Comparison of ENCODE assay signal across 1 cellular context in genomic region chr17:72972263-72972951, GRCh38.
TF ChIP-seq lines count a peak whose summit lies in the region.

No MANE protein-coding gene starts in this region.

TF ChIP-seq in HepG2, 621 proteins besides CTCF, POLR2A, EP300 and RAD21 (continues in another document):
- TF ChIP-seq ZNF513 (CRISPR knock-in tag; conservative IDR thresholded peaks at IDR 0.05) (no peak), MEIS2 (CRISPR knock-in tag; IDR thresholded peaks at IDR 0.05) (no peak), HNRNPUL1 (IDR thresholded peaks at IDR 0.05; ENCODE audit: low read depth, low read length) (no peak), ZNF510 (CRISPR knock-in tag; IDR thresholded peaks at IDR 0.05; ENCODE audit: low read depth) (no peak), RERE (CRISPR knock-in tag; IDR thresholded peaks at IDR 0.05; ENCODE audit: low read depth) (peak; percentile 99), ADNP (CRISPR knock-in tag; IDR thresholded peaks at IDR 0.05) (no peak), ZNF343 (CRISPR knock-in tag; IDR thresholded peaks at IDR 0.05) (0 out of 2 replicates have a peak, but pooled peaks have one; percentile 42), ZBTB3 (CRISPR knock-in tag; IDR thresholded peaks at IDR 0.05; ENCODE audit: borderline replicate concordance, low read depth) (no peak), ZNF12 (CRISPR knock-in tag; IDR thresholded peaks at IDR 0.05) (peak; percentile 53; the same call in 1 of the 2 replicates), HIC2 (CRISPR knock-in tag; IDR thresholded peaks at IDR 0.05; ENCODE audit: low read depth) (no peak), ZNF7 (CRISPR knock-in tag; IDR thresholded peaks at IDR 0.05) (no peak), FOXP1 (IDR thresholded peaks at IDR 0.05) (no peak), FOXP1 (CRISPR knock-in tag; IDR thresholded peaks at IDR 0.05) (peak; percentile 72; the same call in 1 of the 2 replicates), ZNF354B (CRISPR knock-in tag; IDR thresholded peaks at IDR 0.05) (no peak), NR2C2 (CRISPR knock-in tag; IDR thresholded peaks at IDR 0.05; ENCODE audit: borderline replicate concordance) (peak; percentile 32; the same call in 1 of the 2 replicates), KAT2B (IDR thresholded peaks at IDR 0.05; ENCODE audit: borderline replicate concordance, low read depth, low read length) (peak; percentile 57; the same call in 1 of the 2 replicates), ELF1 (CRISPR knock-in tag; IDR thresholded peaks at IDR 0.05) (no peak), ZFP62 (CRISPR knock-in tag; IDR thresholded peaks at IDR 0.05) (no peak), HDAC2 (CRISPR knock-in tag; IDR thresholded peaks at IDR 0.05) (peak; percentile 89), GTF2F1 (IDR thresholded peaks at IDR 0.05; ENCODE audit: low read length) (no peak), ZMAT3 (CRISPR knock-in tag; conservative IDR thresholded peaks at IDR 0.05) (no peak), ZNF367 (CRISPR knock-in tag; IDR thresholded peaks at IDR 0.05; ENCODE audit: borderline replicate concordance) (no peak), ZNF160 (CRISPR knock-in tag; IDR thresholded peaks at IDR 0.05) (no peak), ZBTB8A (CRISPR knock-in tag; IDR thresholded peaks at IDR 0.05; ENCODE audit: borderline replicate concordance, low read depth) (no peak), DNMT1 (CRISPR knock-in tag; IDR thresholded peaks at IDR 0.05) (no peak), ZNF124 (CRISPR knock-in tag; IDR thresholded peaks at IDR 0.05) (no peak), CENPT (CRISPR knock-in tag; IDR thresholded peaks at IDR 0.05; ENCODE audit: low read depth) (no peak), ZNF225 (CRISPR knock-in tag; IDR thresholded peaks at IDR 0.05) (no peak), ZNF552 (CRISPR knock-in tag; IDR thresholded peaks at IDR 0.05; ENCODE audit: borderline replicate concordance) (no peak), HNF4A (CRISPR knock-in tag; IDR thresholded peaks at IDR 0.05) (peak; percentile 58), FOXO1 (CRISPR knock-in tag; IDR thresholded peaks at IDR 0.05) (peak; percentile 30; the same call in 1 of the 2 replicates), GTF3A (CRISPR knock-in tag; conservative IDR thresholded peaks at IDR 0.05) (no peak), ZNF616 (CRISPR knock-in tag; IDR thresholded peaks at IDR 0.05; ENCODE audit: low read depth) (no peak), GATA4 (IDR thresholded peaks at IDR 0.05; ENCODE audit: borderline replicate concordance, low read depth) (no peak), TBX3 (IDR thresholded peaks at IDR 0.05; ENCODE audit: borderline replicate concordance) (peak; percentile 87; the same call in 1 of the 2 replicates), ZNF335 (CRISPR knock-in tag; IDR thresholded peaks at IDR 0.05) (no peak), TBL1XR1 (IDR thresholded peaks at IDR 0.05; ENCODE audit: borderline replicate concordance, low read length, partially characterized antibody) (peak; percentile 34), RORA (CRISPR knock-in tag; IDR thresholded peaks at IDR 0.05) (no peak), SOX13 (IDR thresholded peaks at IDR 0.05) (no peak; the same call in 1 of the 2 replicates), SOX13 (CRISPR knock-in tag; conservative IDR thresholded peaks at IDR 0.05 in 1 of 2, IDR thresholded peaks at IDR 0.05 in 1 of 2) (peak in 1 of 2 experiments; percentile 79; a peak in 2 of 4 replicates), ARHGAP35 (CRISPR knock-in tag; IDR thresholded peaks at IDR 0.05; ENCODE audit: borderline replicate concordance) (0 out of 2 replicates have a peak, but pooled peaks have one; percentile 11), ZNF724P (CRISPR knock-in tag; IDR thresholded peaks at IDR 0.05; ENCODE audit: borderline replicate concordance) (no peak), ZNF629 (CRISPR knock-in tag; conservative IDR thresholded peaks at IDR 0.05) (no peak; the same call in 1 of the 2 replicates), WIZ (CRISPR knock-in tag; IDR thresholded peaks at IDR 0.05) (no peak), JUND (CRISPR knock-in tag; IDR thresholded peaks at IDR 0.05) (no peak), THAP11 (CRISPR knock-in tag; IDR thresholded peaks at IDR 0.05) (peak; percentile 56; the same call in 1 of the 2 replicates), NCOR1 (IDR thresholded peaks at IDR 0.05; ENCODE audit: borderline replicate concordance, low read length) (0 out of 2 replicates have a peak, but pooled peaks have one; percentile 67), SMAD3 (CRISPR knock-in tag; IDR thresholded peaks at IDR 0.05) (peak; percentile 65; the same call in 1 of the 2 replicates), ZNF121 (CRISPR knock-in tag; IDR thresholded peaks at IDR 0.05) (no peak), HOXA3 (CRISPR knock-in tag; IDR thresholded peaks at IDR 0.05) (peak; percentile 34; the same call in 1 of the 2 replicates), SMYD3 (CRISPR knock-in tag; IDR thresholded peaks at IDR 0.05) (peak; percentile 83; the same call in 1 of the 2 replicates), SIN3A (IDR thresholded peaks at IDR 0.05; ENCODE audit: borderline replicate concordance, low read depth, low read length) (no peak), ZNF766 (CRISPR knock-in tag; IDR thresholded peaks at IDR 0.05; ENCODE audit: borderline replicate concordance) (no peak), HMG20A (CRISPR knock-in tag; IDR thresholded peaks at IDR 0.05; ENCODE audit: borderline replicate concordance) (peak; percentile 87), NFKBIZ (CRISPR knock-in tag; IDR thresholded peaks at IDR 0.05) (peak; percentile 85; the same call in 1 of the 2 replicates), NR2F1 (CRISPR knock-in tag; IDR thresholded peaks at IDR 0.05) (peak in 1 of 2 experiments; percentile 21; a peak in 1 of 4 replicates), ZSCAN9 (CRISPR knock-in tag; IDR thresholded peaks at IDR 0.05; ENCODE audit: borderline replicate concordance) (no peak), ELK4 (CRISPR knock-in tag; IDR thresholded peaks at IDR 0.05; ENCODE audit: borderline replicate concordance) (no peak), ZNF589 (CRISPR knock-in tag; conservative IDR thresholded peaks at IDR 0.05) (peak; percentile 64; the same call in 1 of the 2 replicates), U2AF1 (optimal IDR thresholded peaks at IDR 0.05; ENCODE audit: low read depth, low read length) (no peak), ZNF784 (CRISPR knock-in tag; IDR thresholded peaks at IDR 0.05; ENCODE audit: borderline replicate concordance) (no peak), SKIL (CRISPR knock-in tag; IDR thresholded peaks at IDR 0.05; ENCODE audit: borderline replicate concordance) (peak; percentile 60; the same call in 1 of the 2 replicates), BRF2 (CRISPR knock-in tag; IDR thresholded peaks at IDR 0.05) (peak; percentile 41; the same call in 1 of the 2 replicates), TCF12 (IDR thresholded peaks at IDR 0.05) (no peak), TCF12 (CRISPR knock-in tag; IDR thresholded peaks at IDR 0.05) (peak; percentile 86), TARDBP (CRISPR knock-in tag; IDR thresholded peaks at IDR 0.05) (peak; percentile 52)
